2 cellular contexts compared by ENCODE assay signal in genomic region chr1:25007387-25008191, GRCh38.
A peak's percentile ranks its signal among the peaks of the same experiment; 100 is the strongest.
TF ChIP-seq lines count a peak whose summit lies in the region.

No MANE protein-coding gene starts in this region.

TF ChIP-seq in IMR-90, 13 proteins besides CTCF, POLR2A, EP300 and RAD21:
- TF ChIP-seq CEBPB (IDR thresholded peaks at IDR 0.05; ENCODE audit: low read depth, low read length): peak; percentile 5; the same call in 1 of the 2 replicates
- peak; percentile 56; the same call in 1 of the 2 replicates for TF ChIP-seq BHLHE40 (IDR thresholded peaks at IDR 0.05; ENCODE audit: low read depth, low read length)

TF ChIP-seq in WTC11, 78 proteins besides CTCF, POLR2A, EP300 and RAD21:
- peak; percentile 17; the same call in 1 of the 2 replicates for TF ChIP-seq GABPB1 (CRISPR knock-in tag; IDR thresholded peaks at IDR 0.05)
